10 cellular contexts compared by ENCODE assay signal in the genomic region with DNA sequence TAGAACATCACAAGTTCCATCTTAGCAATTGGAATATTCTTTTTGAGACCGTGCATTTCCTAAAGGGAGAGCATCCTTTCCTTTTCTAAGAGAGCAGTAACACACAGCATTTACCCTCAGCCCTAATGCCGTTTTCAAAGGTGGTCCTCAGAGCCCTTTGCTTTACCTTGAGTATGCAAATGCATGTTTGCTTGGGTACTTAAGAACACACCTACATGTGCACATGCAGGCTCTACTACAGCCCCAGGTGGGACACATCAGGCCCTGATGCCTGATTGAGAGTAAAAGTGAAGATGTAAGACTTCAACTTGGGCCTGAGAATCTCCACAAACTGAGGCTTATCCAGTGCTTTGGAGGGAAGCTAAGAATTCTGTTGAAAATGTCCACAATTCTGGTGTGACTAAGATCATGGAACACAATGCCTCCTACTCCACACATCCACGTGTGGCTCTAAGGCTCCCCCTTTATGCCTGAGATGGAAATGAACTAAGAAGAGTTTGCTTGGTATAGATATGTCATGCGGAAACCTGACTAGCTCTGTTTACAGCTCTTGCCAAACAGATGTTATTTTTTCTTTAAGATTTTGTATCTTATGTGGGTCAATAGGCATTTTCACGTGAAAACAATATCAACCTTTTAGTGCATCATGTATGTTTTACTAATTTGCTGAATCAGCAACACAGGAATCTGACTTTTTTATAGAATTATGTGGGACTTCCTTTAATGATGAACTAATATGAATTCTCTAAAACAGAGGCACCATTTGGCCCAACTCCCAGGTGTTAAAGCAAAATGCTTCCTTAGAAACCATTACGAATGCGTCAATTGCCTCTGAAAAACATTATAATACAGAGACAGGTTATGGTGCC. TPM values are rescaled to one million over a fixed set of nuclear protein-coding genes. Genes with fewer than 3 reads are reported as not detected.
DNase-seq lines count a peak whose midpoint lies in the region; ATAC-seq and TF ChIP-seq lines count a peak whose summit lies in the region.
"Had no signal": no experiment of that assay in that cellular context is flagged by ENCODE, and none has a peak within 500 bp of the region (broad histone marks: within the 10 kb centered on the region; RNA-seq: fewer than 3 reads in every experiment).

No MANE protein-coding gene starts in this region.

- no peak overlapping the region for H2AFZ ChIP-seq in smooth muscle cell (ENCODE audit: low read depth)

- H4K20me1 ChIP-seq in smooth muscle cell (ENCODE audit: low read depth): no peaks in the 10 kb centered on the region

- ATAC-seq in esophagus mucosa: peak; percentile 39
- no peak for ATAC-seq in natural killer cell
- ATAC-seq in GM21717 (IDR thresholded peaks at IDR 0.05; ENCODE audit: unreplicated experiment): no peak

- no peaks in the 10 kb centered on the region for H3K4me1 Mint-ChIP-seq in natural killer cell
- H3K4me1 Mint-ChIP-seq in T-helper 2 cell treated with Interferon-gamma antibody and Interleukin-4, amounts not matched to agents 5 μg/mL and 100 μg/mL, for 36 hours (ENCODE audit: low read depth): no peaks in the 10 kb centered on the region
- H3K4me1 Mint-ChIP-seq: B cell had no signal

- H3K27me3 Mint-ChIP-seq in natural killer cell (ENCODE audit: low read depth in 2 of 2): peaks cover 0 to 9% of the 10 kb centered on the region in 2 donors
- peaks cover 24% of the 10 kb centered on the region for H3K27me3 Mint-ChIP-seq in T-helper 2 cell treated with Interferon-gamma antibody and Interleukin-4, amounts not matched to agents 5 μg/mL and 100 μg/mL, for 36 hours (ENCODE audit: low read depth)
- H3K27me3 Mint-ChIP-seq: B cell had no signal

- H3K9me3 Mint-ChIP-seq in natural killer cell: no peaks in the 10 kb centered on the region
- H3K9me3 Mint-ChIP-seq in T-helper 2 cell treated with Interferon-gamma antibody and Interleukin-4, amounts not matched to agents 5 μg/mL and 100 μg/mL, for 36 hours: no peaks in the 10 kb centered on the region

- no peaks in the 10 kb centered on the region for H3K4me1 ChIP-seq in smooth muscle cell (ENCODE audit: low read depth)

- H3K9me3 ChIP-seq in smooth muscle cell (replicated peaks; ENCODE audit: low read depth): no peaks in the 10 kb centered on the region

- 82% methylated on average over 7 of the region's 7 CpGs for WGBS in smooth muscle cell (ENCODE audit: low lambda C conversion rate)

- H3K27ac ChIP-seq in smooth muscle cell (ENCODE audit: low read depth): no peak overlapping the region

- no peak overlapping the region for H3K27ac Mint-ChIP-seq in natural killer cell
- H3K27ac Mint-ChIP-seq in T-helper 2 cell treated with Interferon-gamma antibody and Interleukin-4, amounts not matched to agents 5 μg/mL and 100 μg/mL, for 36 hours: no peak overlapping the region
- H3K27ac Mint-ChIP-seq: B cell had no signal

- H3K79me2 ChIP-seq in smooth muscle cell (ENCODE audit: low read depth): no peaks in the 10 kb centered on the region

- no peaks in the 10 kb centered on the region for H3F3A ChIP-seq in smooth muscle cell (ENCODE audit: low read depth)

- no peaks in the 10 kb centered on the region for H3K36me3 Mint-ChIP-seq in natural killer cell
- no peaks in the 10 kb centered on the region for H3K36me3 Mint-ChIP-seq in T-helper 2 cell treated with Interferon-gamma antibody and Interleukin-4, amounts not matched to agents 5 μg/mL and 100 μg/mL, for 36 hours (ENCODE audit: low read depth)

- no peak overlapping the region for H3K4me3 ChIP-seq in smooth muscle cell

- intact Hi-C loops in natural killer cell (cut with micrococcal nuclease): no loop called here

- no peak overlapping the region for H3K9ac ChIP-seq in smooth muscle cell (ENCODE audit: low read depth)

- TF ChIP-seq CTCF in smooth muscle cell (IDR thresholded peaks at IDR 0.05; ENCODE audit: borderline replicate concordance, insufficient read depth, poor library complexity, severe bottlenecking): peak; percentile 34
- TF ChIP-seq CTCF in natural killer cell (IDR thresholded peaks at IDR 0.05): no peak

- H3K36me3 ChIP-seq in smooth muscle cell (ENCODE audit: low read depth): no peaks in the 10 kb centered on the region

- no peaks in the 10 kb centered on the region for H3K27me3 ChIP-seq in smooth muscle cell (ENCODE audit: low read depth)

- DNase-seq in NCI-H2227 (lab: John Stamatoyannopoulos, UW; ENCODE audit: unreplicated experiment): peak; percentile 19
- DNase-seq in NCI-H2227 treated with DMSO at 0.1 percent for 48 hours (lab: John Stamatoyannopoulos, UW): no peak
- DNase-seq in NOMO-1 treated with DMSO at 0.1 percent for 48 hours (lab: John Stamatoyannopoulos, UW; ENCODE audit: unreplicated experiment): peak; percentile 23
- DNase-seq in smooth muscle cell (lab: John Stamatoyannopoulos, UW; ENCODE audit: unreplicated experiment): no peak
- no peak for DNase-seq in natural killer cell
- no peak for DNase-seq in T-helper 2 cell treated with Interferon-gamma antibody and Interleukin-4, amounts not matched to agents 5 μg/mL and 100 μg/mL, for 36 hours (ENCODE audit: low spot score)
- DNase-seq: NCI-H1436 had no signal

- no peak overlapping the region for H3K4me3 Mint-ChIP-seq in natural killer cell
- no peak overlapping the region for H3K4me3 Mint-ChIP-seq in T-helper 2 cell treated with Interferon-gamma antibody and Interleukin-4, amounts not matched to agents 5 μg/mL and 100 μg/mL, for 36 hours
- H3K4me3 Mint-ChIP-seq: B cell had no signal

- no peak overlapping the region for H3K4me2 ChIP-seq in smooth muscle cell

RNA-seq across cellular contexts. Expression of a gene that starts 48.9 kb away (rescaled TPM):
- total RNA-seq in esophagus mucosa: 9.0 TPM
- total RNA-seq in smooth muscle cell: 8.7 and 16.9 TPM in 2 replicates
- polyA plus RNA-seq in smooth muscle cell: 27.7 and 36.6 TPM in 2 replicates
- total RNA-seq in natural killer cell: 10 to 100 TPM; 21.1 to 30.6 (median 30.0) TPM

Comparison
In these comparisons a context has a peak if more than half of its experiments do, and no peak if none do; other contexts are left out.
1. DNase-seq: peak in NCI-H2227 (single experiment) and NOMO-1 treated with DMSO at 0.1 percent for 48 hours (single experiment); none in NCI-H2227 treated with DMSO at 0.1 percent for 48 hours (single experiment), smooth muscle cell (single experiment), natural killer cell (single experiment) and T-helper 2 cell treated with Interferon-gamma antibody and Interleukin-4, amounts not matched to agents 5 μg/mL and 100 μg/mL, for 36 hours (single experiment).